Comparison of ENCODE assay signal across 22 cellular contexts in genomic region chr6:95518630-95519227, GRCh38. TPM values are rescaled to one million over a fixed set of nuclear protein-coding genes. Genes with fewer than 3 reads are reported as not detected.
DNase-seq lines count a peak whose midpoint lies in the region; ATAC-seq and TF ChIP-seq lines count a peak whose summit lies in the region.
"Had no signal": no experiment of that assay in that cellular context is flagged by ENCODE, and none has a peak within 500 bp of the region (broad histone marks: within the 10 kb centered on the region; RNA-seq: fewer than 3 reads in every experiment).

No MANE protein-coding gene starts in this region.

- H2AFZ ChIP-seq in neuronal stem cell (ENCODE audit: low read length): peak overlapping the region; percentile 35

- H3K9ac ChIP-seq in neuronal stem cell (ENCODE audit: low read depth, low read length, poor library complexity): no peak overlapping the region
- H3K9ac ChIP-seq: KMS-11 had no signal

- H3K79me1 ChIP-seq in neuronal stem cell (ENCODE audit: low read depth, low read length): no peaks in the 10 kb centered on the region

- no peak overlapping the region for H2BK12ac ChIP-seq in neuronal stem cell (ENCODE audit: low read length)

- H4K91ac ChIP-seq in neuronal stem cell (ENCODE audit: low read depth, low read length, poor library complexity): no peak overlapping the region

- H3K4me1 ChIP-seq in BE2C (no peaks in the 10 kb centered on the region), neuronal stem cell (ENCODE audit: control insufficient read depth in 2 of 2, insufficient read depth in 1 of 2, low read depth in 1 of 2, low read length in 2 of 2) (no peaks in the 10 kb centered on the region)
- H3K4me1 ChIP-seq: A549, breast epithelium, upper lobe of left lung had no signal

- H3K27me3 ChIP-seq in BE2C (no peaks in the 10 kb centered on the region), neuronal stem cell (ENCODE audit: control insufficient read depth in 3 of 3, insufficient read depth in 3 of 3, low read depth in 1 of 3, low read length in 3 of 3) (no peaks in the 10 kb centered on the region), dorsolateral prefrontal cortex (no peaks in the 10 kb centered on the region)
- H3K27me3 ChIP-seq: breast epithelium, upper lobe of left lung had no signal

- DNase-seq in BE2C (peak; percentile 5), NCI-H146 (lab: John Stamatoyannopoulos, UW) (peak; percentile 78), RPMI8226 (peak; percentile 58), neuronal stem cell (ENCODE audit: low spot score) (no peak), anterior cingulate cortex (lab: John Stamatoyannopoulos, UW) (no peak), dorsolateral prefrontal cortex (no peak)
- DNase-seq in activated effector memory CD4-positive, alpha-beta T cell treated with Interleukin-2 at 50 U/mL for 16 hours: no peak
- DNase-seq: amygdala; CD4-positive, alpha-beta T cell; DND-41; immature natural killer cell; left colon; MM.1S; NCI-H2107; stimulated activated naive B cell treated with anti-CD40 and anti-IgM and Interleukin-4, amounts not matched to agents 10 μg/mL and 1 μg/mL and 100 μg/mL, for 72 hours; substantia nigra had no signal

- no peak overlapping the region for H3K14ac ChIP-seq in neuronal stem cell (ENCODE audit: low read length)

- H3K27ac ChIP-seq in neuronal stem cell (replicated peaks; ENCODE audit: low read length) (no peak overlapping the region), dorsolateral prefrontal cortex (no peak overlapping the region)
- H3K27ac ChIP-seq: A549, breast epithelium, KMS-11, upper lobe of left lung had no signal

- H2BK15ac ChIP-seq in neuronal stem cell (ENCODE audit: low read length): no peak overlapping the region

- H3K4me2 ChIP-seq in neuronal stem cell (ENCODE audit: insufficient read depth, low read length, poor library complexity, severe bottlenecking): no peak overlapping the region
- H3K4me2 ChIP-seq: A549, KMS-11 had no signal

- no peak overlapping the region for H3K4ac ChIP-seq in neuronal stem cell (ENCODE audit: low read length)

- H4K8ac ChIP-seq in neuronal stem cell (ENCODE audit: low read depth, low read length): peak overlapping the region; percentile 96

- H2AK5ac ChIP-seq in neuronal stem cell (ENCODE audit: low read depth, low read length): peak overlapping the region; percentile 70

- no peak overlapping the region for H3K23ac ChIP-seq in neuronal stem cell (ENCODE audit: low read depth, low read length, poor library complexity)

- peak overlapping the region; percentile 48 for H3K18ac ChIP-seq in neuronal stem cell (ENCODE audit: low read length)

- H3K36me3 ChIP-seq in BE2C: no peaks in the 10 kb centered on the region
- H3K36me3 ChIP-seq in neuronal stem cell (replicated peaks in 1 of 2; ENCODE audit: control insufficient read depth in 2 of 2, insufficient read depth in 2 of 2, low read length in 2 of 2): no peaks in the 10 kb centered on the region
- H3K36me3 ChIP-seq: breast epithelium, upper lobe of left lung had no signal

- H3K4me3 ChIP-seq in BE2C (ENCODE audit: low read depth, low read length): no peak overlapping the region; the same call in 1 of the 2 replicates
- H3K4me3 ChIP-seq in neuronal stem cell (ENCODE audit: low read length in 2 of 2): no peak overlapping the region
- H3K4me3 ChIP-seq in dorsolateral prefrontal cortex: no peak overlapping the region
- H3K4me3 ChIP-seq: A549, breast epithelium, upper lobe of left lung had no signal

- no peak overlapping the region for H2BK5ac ChIP-seq in neuronal stem cell (ENCODE audit: low read length)

- no CpG with 5 or more reads among the region's 15 CpGs for WGBS in neuronal stem cell (ENCODE audit: extremely low coverage in 2 of 2, insufficient read length in 2 of 2, insufficient replicate concordance in 1 of 2), 2 donors

- peak overlapping the region; percentile 61 for H2BK120ac ChIP-seq in neuronal stem cell (ENCODE audit: low read depth, low read length)

- no peak for ATAC-seq in HG03354 (IDR thresholded peaks at IDR 0.05; ENCODE audit: poor library complexity, severe bottlenecking, unreplicated experiment)
- ATAC-seq: A549; activated naive CD4-positive, alpha-beta T cell treated with anti-CD3 and anti-CD28 coated beads, Interleukin-2, amount 50 U/mL, for 72 hours; left colon; stimulated activated naive B cell treated with anti-CD40 and anti-IgM and Interleukin-4, amounts not matched to agents 10 μg/mL and 1 μg/mL and 100 μg/mL, for 72 hours had no signal

- intact Hi-C loops in dorsolateral prefrontal cortex (cut with DNase I): no loop called here

- TF ChIP-seq CTCF in BE2C (IDR thresholded peaks at IDR 0.05; ENCODE audit: low read depth, low read length) (no peak), dorsolateral prefrontal cortex (IDR thresholded peaks at IDR 0.05 in 54 of 56, conservative IDR thresholded peaks at IDR 0.05 in 2 of 56; ENCODE audit: low read depth in 1 of 56, partially characterized antibody in 56 of 56) (no peak)

- H3K9me3 ChIP-seq in BE2C (no peaks in the 10 kb centered on the region), neuronal stem cell (replicated peaks in 1 of 2; ENCODE audit: control insufficient read depth in 2 of 2, insufficient read depth in 1 of 2, low read depth in 1 of 2, low read length in 2 of 2) (no peaks in the 10 kb centered on the region)
- H3K9me3 ChIP-seq: A549, breast epithelium, upper lobe of left lung had no signal

RNA-seq across cellular contexts. Expression of gene MANEA, which starts 58.6 kb away (rescaled TPM):
- 4.9 TPM for polyA plus RNA-seq in BE2C (2012; ENCODE audit: insufficient read depth, insufficient read length, low read depth)
- polyA plus RNA-seq in neuronal stem cell (2013, experiment 1 of 2): 12.0 TPM
- 12.5 TPM for polyA plus RNA-seq in neuronal stem cell (2013, experiment 2 of 2)
- total RNA-seq in dorsolateral prefrontal cortex: 10 to 100 TPM in 33 of 120 experiments, 1 to 10 TPM in 87; 4.6 to 14.6 (median 8.7) TPM

Comparison
In these comparisons a context has a peak if more than half of its experiments do, and no peak if none do; other contexts are left out.
1. DNase-seq: peak in BE2C (single experiment), NCI-H146 (single experiment) and RPMI8226 (single experiment); none in neuronal stem cell (single experiment), anterior cingulate cortex (0 of 58), activated effector memory CD4-positive, alpha-beta T cell treated with Interleukin-2 at 50 U/mL for 16 hours (single experiment) and dorsolateral prefrontal cortex (0 of 10).